2 cellular contexts compared by ENCODE assay signal in the genomic region with DNA sequence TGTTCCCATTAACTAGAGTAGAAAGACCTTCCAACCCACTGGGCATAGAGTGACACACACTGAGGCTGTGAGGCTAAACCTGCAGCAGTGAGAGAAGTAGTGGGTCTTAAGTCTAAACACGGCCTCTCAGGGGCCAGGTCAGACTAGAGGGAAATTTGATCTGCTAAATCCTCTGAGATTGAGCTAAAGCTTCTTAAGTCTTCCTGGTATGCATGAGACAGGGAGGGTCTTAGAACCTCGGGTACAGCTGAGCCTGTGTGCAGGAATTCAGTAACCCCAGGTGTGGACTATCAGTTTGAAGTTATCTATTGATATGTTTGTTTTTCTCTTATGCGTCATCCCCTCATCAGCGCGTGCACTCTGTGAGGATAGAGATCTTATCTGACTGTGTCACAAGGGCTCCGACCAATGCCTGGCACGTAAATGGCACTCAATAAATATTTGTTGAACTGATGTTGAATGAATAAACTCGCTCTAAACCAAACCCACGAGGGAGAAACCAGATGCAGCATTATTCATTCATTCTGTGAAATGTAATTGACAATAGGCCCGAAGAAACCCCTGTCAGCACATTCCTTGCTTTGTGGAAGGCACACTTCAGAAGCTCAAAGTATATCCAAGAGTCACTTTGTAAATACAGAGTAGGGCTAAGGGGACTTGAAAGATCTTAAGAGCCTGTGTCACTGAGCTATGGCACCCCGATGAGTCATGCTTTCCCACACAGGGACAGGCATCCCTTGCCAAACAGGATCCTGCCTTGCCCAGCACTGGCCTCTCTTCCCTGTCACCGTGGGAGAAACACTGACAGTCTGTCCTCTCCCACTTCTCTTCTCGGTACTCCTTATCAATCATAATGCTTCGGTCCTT.
A peak's percentile ranks its signal among the peaks of the same experiment; 100 is the strongest.
TF ChIP-seq lines count a peak whose summit lies in the region.

No MANE protein-coding gene starts in this region.

TF ChIP-seq in K562, 482 proteins besides CTCF, POLR2A, EP300 and RAD21 (continued from another document and continues in another):
- TF ChIP-seq RBM22 (IDR thresholded peaks at IDR 0.05; ENCODE audit: low read depth, low read length, poor library complexity, severe bottlenecking): no peak
- TF ChIP-seq MAFF (IDR thresholded peaks at IDR 0.05; ENCODE audit: low read length): peak; percentile 42; the same call in 1 of the 2 replicates
- TF ChIP-seq, protein P1, sequence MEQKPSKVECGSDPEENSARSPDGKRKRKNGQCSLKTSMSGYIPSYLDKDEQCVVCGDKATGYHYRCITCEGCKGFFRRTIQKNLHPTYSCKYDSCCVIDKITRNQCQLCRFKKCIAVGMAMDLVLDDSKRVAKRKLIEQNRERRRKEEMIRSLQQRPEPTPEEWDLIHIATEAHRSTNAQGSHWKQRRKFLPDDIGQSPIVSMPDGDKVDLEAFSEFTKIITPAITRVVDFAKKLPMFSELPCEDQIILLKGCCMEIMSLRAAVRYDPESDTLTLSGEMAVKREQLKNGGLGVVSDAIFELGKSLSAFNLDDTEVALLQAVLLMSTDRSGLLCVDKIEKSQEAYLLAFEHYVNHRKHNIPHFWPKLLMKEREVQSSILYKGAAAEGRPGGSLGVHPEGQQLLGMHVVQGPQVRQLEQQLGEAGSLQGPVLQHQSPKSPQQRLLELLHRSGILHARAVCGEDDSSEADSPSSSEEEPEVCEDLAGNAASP (IDR thresholded peaks at IDR 0.05): no peak
- TF ChIP-seq TAF9B (IDR thresholded peaks at IDR 0.05; ENCODE audit: partially characterized antibody): no peak
- TF ChIP-seq ZNF143 (CRISPR knock-in tag; IDR thresholded peaks at IDR 0.05): no peak
- TF ChIP-seq ZNF133 (CRISPR knock-in tag; IDR thresholded peaks at IDR 0.05): no peak
- no peak for TF ChIP-seq CBX5 (IDR thresholded peaks at IDR 0.05; ENCODE audit: borderline replicate concordance, low read depth)
- TF ChIP-seq JUND (IDR thresholded peaks at IDR 0.05; ENCODE audit: borderline replicate concordance, low read depth, low read length): peak; percentile 79
- peak; percentile 77 for TF ChIP-seq JUND (tag; IDR thresholded peaks at IDR 0.05; ENCODE audit: borderline replicate concordance, low read depth, low read length)
- TF ChIP-seq, protein P2, sequence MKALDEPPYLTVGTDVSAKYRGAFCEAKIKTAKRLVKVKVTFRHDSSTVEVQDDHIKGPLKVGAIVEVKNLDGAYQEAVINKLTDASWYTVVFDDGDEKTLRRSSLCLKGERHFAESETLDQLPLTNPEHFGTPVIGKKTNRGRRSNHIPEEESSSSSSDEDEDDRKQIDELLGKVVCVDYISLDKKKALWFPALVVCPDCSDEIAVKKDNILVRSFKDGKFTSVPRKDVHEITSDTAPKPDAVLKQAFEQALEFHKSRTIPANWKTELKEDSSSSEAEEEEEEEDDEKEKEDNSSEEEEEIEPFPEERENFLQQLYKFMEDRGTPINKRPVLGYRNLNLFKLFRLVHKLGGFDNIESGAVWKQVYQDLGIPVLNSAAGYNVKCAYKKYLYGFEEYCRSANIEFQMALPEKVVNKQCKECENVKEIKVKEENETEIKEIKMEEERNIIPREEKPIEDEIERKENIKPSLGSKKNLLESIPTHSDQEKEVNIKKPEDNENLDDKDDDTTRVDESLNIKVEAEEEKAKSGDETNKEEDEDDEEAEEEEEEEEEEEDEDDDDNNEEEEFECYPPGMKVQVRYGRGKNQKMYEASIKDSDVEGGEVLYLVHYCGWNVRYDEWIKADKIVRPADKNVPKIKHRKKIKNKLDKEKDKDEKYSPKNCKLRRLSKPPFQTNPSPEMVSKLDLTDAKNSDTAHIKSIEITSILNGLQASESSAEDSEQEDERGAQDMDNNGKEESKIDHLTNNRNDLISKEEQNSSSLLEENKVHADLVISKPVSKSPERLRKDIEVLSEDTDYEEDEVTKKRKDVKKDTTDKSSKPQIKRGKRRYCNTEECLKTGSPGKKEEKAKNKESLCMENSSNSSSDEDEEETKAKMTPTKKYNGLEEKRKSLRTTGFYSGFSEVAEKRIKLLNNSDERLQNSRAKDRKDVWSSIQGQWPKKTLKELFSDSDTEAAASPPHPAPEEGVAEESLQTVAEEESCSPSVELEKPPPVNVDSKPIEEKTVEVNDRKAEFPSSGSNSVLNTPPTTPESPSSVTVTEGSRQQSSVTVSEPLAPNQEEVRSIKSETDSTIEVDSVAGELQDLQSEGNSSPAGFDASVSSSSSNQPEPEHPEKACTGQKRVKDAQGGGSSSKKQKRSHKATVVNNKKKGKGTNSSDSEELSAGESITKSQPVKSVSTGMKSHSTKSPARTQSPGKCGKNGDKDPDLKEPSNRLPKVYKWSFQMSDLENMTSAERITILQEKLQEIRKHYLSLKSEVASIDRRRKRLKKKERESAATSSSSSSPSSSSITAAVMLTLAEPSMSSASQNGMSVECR (CRISPR knock-in tag; IDR thresholded peaks at IDR 0.05): no peak
- no peak for TF ChIP-seq POU5F1 (IDR thresholded peaks at IDR 0.05; ENCODE audit: borderline replicate concordance, low read depth, low read length, partially characterized antibody)
- TF ChIP-seq, protein P3, sequence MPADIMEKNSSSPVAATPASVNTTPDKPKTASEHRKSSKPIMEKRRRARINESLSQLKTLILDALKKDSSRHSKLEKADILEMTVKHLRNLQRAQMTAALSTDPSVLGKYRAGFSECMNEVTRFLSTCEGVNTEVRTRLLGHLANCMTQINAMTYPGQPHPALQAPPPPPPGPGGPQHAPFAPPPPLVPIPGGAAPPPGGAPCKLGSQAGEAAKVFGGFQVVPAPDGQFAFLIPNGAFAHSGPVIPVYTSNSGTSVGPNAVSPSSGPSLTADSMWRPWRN (IDR thresholded peaks at IDR 0.05; ENCODE audit: low read depth): 0 out of 2 replicates have a peak, but pooled peaks have one; percentile 50
- TF ChIP-seq ZNF197 (CRISPR knock-in tag; IDR thresholded peaks at IDR 0.05; ENCODE audit: low read depth): no peak
- no peak for TF ChIP-seq PHF8 (IDR thresholded peaks at IDR 0.05; ENCODE audit: borderline replicate concordance, low read length)
- TF ChIP-seq ZC3H8 (IDR thresholded peaks at IDR 0.05): no peak
- no peak for TF ChIP-seq PHB2 (IDR thresholded peaks at IDR 0.05; ENCODE audit: low read depth)
- TF ChIP-seq PTRF (tag; IDR thresholded peaks at IDR 0.05): no peak
- TF ChIP-seq GABPB1 (CRISPR knock-in tag; IDR thresholded peaks at IDR 0.05): no peak
- TF ChIP-seq ESRRB (CRISPR knock-in tag; IDR thresholded peaks at IDR 0.05; ENCODE audit: borderline replicate concordance): no peak
- peak; percentile 40; the same call in 1 of the 2 replicates for TF ChIP-seq SMARCC2 (IDR thresholded peaks at IDR 0.05; ENCODE audit: low read depth)
- TF ChIP-seq, protein P4, sequence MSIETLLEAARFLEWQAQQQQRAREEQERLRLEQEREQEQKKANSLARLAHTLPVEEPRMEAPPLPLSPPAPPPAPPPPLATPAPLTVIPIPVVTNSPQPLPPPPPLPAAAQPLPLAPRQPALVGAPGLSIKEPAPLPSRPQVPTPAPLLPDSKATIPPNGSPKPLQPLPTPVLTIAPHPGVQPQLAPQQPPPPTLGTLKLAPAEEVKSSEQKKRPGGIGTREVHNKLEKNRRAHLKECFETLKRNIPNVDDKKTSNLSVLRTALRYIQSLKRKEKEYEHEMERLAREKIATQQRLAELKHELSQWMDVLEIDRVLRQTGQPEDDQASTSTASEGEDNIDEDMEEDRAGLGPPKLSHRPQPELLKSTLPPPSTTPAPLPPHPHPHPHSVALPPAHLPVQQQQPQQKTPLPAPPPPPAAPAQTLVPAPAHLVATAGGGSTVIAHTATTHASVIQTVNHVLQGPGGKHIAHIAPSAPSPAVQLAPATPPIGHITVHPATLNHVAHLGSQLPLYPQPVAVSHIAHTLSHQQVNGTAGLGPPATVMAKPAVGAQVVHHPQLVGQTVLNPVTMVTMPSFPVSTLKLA (conservative IDR thresholded peaks at IDR 0.05): no peak

TF ChIP-seq in HepG2, 621 proteins besides CTCF, POLR2A, EP300 and RAD21 (continued from another document and continues in another):
- TF ChIP-seq ZNF788 (CRISPR knock-in tag; IDR thresholded peaks at IDR 0.05; ENCODE audit: borderline replicate concordance) (no peak), FIP1L1 (IDR thresholded peaks at IDR 0.05; ENCODE audit: borderline replicate concordance, insufficient read depth, low read depth, low read length) (no peak), FOXA3 (CRISPR knock-in tag; IDR thresholded peaks at IDR 0.05) (peak; percentile 90), ZNF567 (CRISPR knock-in tag; IDR thresholded peaks at IDR 0.05; ENCODE audit: borderline replicate concordance) (no peak), KAT7 (CRISPR knock-in tag; IDR thresholded peaks at IDR 0.05; ENCODE audit: borderline replicate concordance) (no peak), CCDC6 (CRISPR knock-in tag; IDR thresholded peaks at IDR 0.05) (no peak), ZNF883 (CRISPR knock-in tag; IDR thresholded peaks at IDR 0.05; ENCODE audit: not compliant biosample characterization) (no peak), ZNF747 (CRISPR knock-in tag; IDR thresholded peaks at IDR 0.05; ENCODE audit: borderline replicate concordance) (no peak), HOXD1 (CRISPR knock-in tag; IDR thresholded peaks at IDR 0.05) (no peak), TAF1 (CRISPR knock-in tag; IDR thresholded peaks at IDR 0.05) (no peak), ZNF891 (CRISPR knock-in tag; IDR thresholded peaks at IDR 0.05) (no peak), MTA3 (CRISPR knock-in tag; IDR thresholded peaks at IDR 0.05) (no peak), GPN1 (CRISPR knock-in tag; IDR thresholded peaks at IDR 0.05; ENCODE audit: borderline replicate concordance) (no peak), SRSF4 (IDR thresholded peaks at IDR 0.05; ENCODE audit: low read depth, low read length, poor library complexity, severe bottlenecking) (no peak), RBAK (CRISPR knock-in tag; IDR thresholded peaks at IDR 0.05) (no peak), ZFX (CRISPR knock-in tag; IDR thresholded peaks at IDR 0.05; ENCODE audit: low read depth) (no peak), NFE2L2 (IDR thresholded peaks at IDR 0.05; ENCODE audit: low read length) (no peak), PCBP1 (IDR thresholded peaks at IDR 0.05; ENCODE audit: borderline replicate concordance, low read depth, low read length) (no peak), ZFP62 (CRISPR knock-in tag; IDR thresholded peaks at IDR 0.05) (no peak), ZNF768 (CRISPR knock-in tag; IDR thresholded peaks at IDR 0.05) (no peak), ARNT (IDR thresholded peaks at IDR 0.05) (no peak), SP4 (CRISPR knock-in tag; IDR thresholded peaks at IDR 0.05) (peak; percentile 26; the same call in 1 of the 2 replicates)
- TF ChIP-seq, protein P5, sequence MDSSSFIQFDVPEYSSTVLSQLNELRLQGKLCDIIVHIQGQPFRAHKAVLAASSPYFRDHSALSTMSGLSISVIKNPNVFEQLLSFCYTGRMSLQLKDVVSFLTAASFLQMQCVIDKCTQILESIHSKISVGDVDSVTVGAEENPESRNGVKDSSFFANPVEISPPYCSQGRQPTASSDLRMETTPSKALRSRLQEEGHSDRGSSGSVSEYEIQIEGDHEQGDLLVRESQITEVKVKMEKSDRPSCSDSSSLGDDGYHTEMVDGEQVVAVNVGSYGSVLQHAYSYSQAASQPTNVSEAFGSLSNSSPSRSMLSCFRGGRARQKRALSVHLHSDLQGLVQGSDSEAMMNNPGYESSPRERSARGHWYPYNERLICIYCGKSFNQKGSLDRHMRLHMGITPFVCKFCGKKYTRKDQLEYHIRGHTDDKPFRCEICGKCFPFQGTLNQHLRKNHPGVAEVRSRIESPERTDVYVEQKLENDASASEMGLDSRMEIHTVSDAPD (CRISPR knock-in tag; IDR thresholded peaks at IDR 0.05): no peak
- TF ChIP-seq, protein P6, sequence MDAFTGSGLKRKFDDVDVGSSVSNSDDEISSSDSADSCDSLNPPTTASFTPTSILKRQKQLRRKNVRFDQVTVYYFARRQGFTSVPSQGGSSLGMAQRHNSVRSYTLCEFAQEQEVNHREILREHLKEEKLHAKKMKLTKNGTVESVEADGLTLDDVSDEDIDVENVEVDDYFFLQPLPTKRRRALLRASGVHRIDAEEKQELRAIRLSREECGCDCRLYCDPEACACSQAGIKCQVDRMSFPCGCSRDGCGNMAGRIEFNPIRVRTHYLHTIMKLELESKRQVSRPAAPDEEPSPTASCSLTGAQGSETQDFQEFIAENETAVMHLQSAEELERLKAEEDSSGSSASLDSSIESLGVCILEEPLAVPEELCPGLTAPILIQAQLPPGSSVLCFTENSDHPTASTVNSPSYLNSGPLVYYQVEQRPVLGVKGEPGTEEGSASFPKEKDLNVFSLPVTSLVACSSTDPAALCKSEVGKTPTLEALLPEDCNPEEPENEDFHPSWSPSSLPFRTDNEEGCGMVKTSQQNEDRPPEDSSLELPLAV (CRISPR knock-in tag; conservative IDR thresholded peaks at IDR 0.05; ENCODE audit: low read depth): no peak
- TF ChIP-seq, protein P7, sequence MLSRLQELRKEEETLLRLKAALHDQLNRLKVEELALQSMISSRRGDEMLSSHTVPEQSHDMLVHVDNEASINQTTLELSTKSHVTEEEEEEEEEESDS (CRISPR knock-in tag; IDR thresholded peaks at IDR 0.05; ENCODE audit: borderline replicate concordance): no peak
- TF ChIP-seq, protein P8, sequence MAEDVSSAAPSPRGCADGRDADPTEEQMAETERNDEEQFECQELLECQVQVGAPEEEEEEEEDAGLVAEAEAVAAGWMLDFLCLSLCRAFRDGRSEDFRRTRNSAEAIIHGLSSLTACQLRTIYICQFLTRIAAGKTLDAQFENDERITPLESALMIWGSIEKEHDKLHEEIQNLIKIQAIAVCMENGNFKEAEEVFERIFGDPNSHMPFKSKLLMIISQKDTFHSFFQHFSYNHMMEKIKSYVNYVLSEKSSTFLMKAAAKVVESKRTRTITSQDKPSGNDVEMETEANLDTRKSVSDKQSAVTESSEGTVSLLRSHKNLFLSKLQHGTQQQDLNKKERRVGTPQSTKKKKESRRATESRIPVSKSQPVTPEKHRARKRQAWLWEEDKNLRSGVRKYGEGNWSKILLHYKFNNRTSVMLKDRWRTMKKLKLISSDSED (CRISPR knock-in tag; IDR thresholded peaks at IDR 0.05): no peak
- TF ChIP-seq, protein P9, sequence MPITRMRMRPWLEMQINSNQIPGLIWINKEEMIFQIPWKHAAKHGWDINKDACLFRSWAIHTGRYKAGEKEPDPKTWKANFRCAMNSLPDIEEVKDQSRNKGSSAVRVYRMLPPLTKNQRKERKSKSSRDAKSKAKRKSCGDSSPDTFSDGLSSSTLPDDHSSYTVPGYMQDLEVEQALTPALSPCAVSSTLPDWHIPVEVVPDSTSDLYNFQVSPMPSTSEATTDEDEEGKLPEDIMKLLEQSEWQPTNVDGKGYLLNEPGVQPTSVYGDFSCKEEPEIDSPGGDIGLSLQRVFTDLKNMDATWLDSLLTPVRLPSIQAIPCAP (CRISPR knock-in tag; IDR thresholded peaks at IDR 0.05; ENCODE audit: low read depth): no peak
- TF ChIP-seq, protein P10, sequence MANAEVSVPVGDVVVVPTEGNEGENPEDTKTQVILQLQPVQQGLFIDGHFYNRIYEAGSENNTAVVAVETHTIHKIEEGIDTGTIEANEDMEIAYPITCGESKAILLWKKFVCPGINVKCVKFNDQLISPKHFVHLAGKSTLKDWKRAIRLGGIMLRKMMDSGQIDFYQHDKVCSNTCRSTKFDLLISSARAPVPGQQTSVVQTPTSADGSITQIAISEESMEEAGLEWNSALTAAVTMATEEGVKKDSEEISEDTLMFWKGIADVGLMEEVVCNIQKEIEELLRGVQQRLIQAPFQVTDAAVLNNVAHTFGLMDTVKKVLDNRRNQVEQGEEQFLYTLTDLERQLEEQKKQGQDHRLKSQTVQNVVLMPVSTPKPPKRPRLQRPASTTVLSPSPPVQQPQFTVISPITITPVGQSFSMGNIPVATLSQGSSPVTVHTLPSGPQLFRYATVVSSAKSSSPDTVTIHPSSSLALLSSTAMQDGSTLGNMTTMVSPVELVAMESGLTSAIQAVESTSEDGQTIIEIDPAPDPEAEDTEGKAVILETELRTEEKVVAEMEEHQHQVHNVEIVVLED (CRISPR knock-in tag; IDR thresholded peaks at IDR 0.05; ENCODE audit: borderline replicate concordance): no peak; the same call in 1 of the 2 replicates
